ENCODE assay signal across 16 cellular contexts in genomic region chr20:4050581-4050980, GRCh38.
"Had no signal": no experiment of that assay in that cellular context is flagged by ENCODE, and none has a peak within 500 bp of the region (broad histone marks: within the 10 kb centered on the region; RNA-seq: fewer than 3 reads in every experiment).

No MANE protein-coding gene starts in this region.

- ATAC-seq: effector memory CD8-positive, alpha-beta T cell; naive thymus-derived CD8-positive, alpha-beta T cell; psoas muscle; right lobe of liver; stimulated activated memory B cell treated with anti-CD40 and anti-IgM and Interleukin-4, amounts not matched to agents 10 μg/mL and 1 μg/mL and 100 μg/mL, for 72 hours had no signal

- H3K9me3 ChIP-seq: ovary, psoas muscle, right lobe of liver, thoracic aorta, upper lobe of left lung had no signal

- H3K4me1 ChIP-seq: psoas muscle, right lobe of liver had no signal

- H3K36me3 ChIP-seq: ovary, right lobe of liver, thoracic aorta, upper lobe of left lung had no signal

- DNase-seq: activated CD4-positive, alpha-beta T cell treated with anti-CD3 and anti-CD28 coated beads, Interleukin-2, amount 50 U/mL, for 48 hours; caudate nucleus; effector memory CD8-positive, alpha-beta T cell; foreskin fibroblast; glutamatergic neuron; mesendoderm; naive thymus-derived CD8-positive, alpha-beta T cell; ovary; psoas muscle; small intestine; stimulated activated CD4-positive, alpha-beta T cell treated with anti-CD3 and anti-CD28 coated beads, Interleukin-4, amount 100 ng/mL, for 24 hours; T-helper 2 cell had no signal

- H3K27ac ChIP-seq: ovary, psoas muscle, right lobe of liver, upper lobe of left lung had no signal

- H3K27me3 ChIP-seq: ovary, right lobe of liver, upper lobe of left lung had no signal

- H3K4me3 ChIP-seq: ovary, psoas muscle, right lobe of liver, thoracic aorta, upper lobe of left lung had no signal
